ENCODE assay signal across 2 cellular contexts in the genomic region with DNA sequence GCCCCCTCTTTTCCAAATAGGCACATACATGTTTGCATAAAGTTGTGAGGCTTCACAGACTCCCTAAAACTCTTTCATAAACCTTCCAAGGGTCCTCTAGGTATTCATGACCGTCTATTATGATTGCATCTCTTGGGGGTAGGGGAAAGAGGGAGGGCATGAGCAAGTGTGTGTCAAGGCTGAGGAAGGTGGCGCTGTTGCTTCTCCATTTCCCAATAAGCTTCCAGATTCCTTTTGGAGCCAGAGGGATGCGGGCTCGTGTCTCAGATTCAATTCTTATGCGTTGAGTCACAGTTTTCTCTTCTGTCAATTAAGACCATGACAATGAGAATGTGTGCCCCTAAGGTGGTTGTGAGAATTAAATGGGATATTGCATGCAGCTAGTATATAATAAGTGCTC.
TF ChIP-seq lines count a peak whose summit lies in the region.

No MANE protein-coding gene starts in this region.

TF ChIP-seq in SK-N-SH, 30 proteins besides CTCF, POLR2A, EP300 and RAD21 (continued from another document):
- TF ChIP-seq, protein P1, sequence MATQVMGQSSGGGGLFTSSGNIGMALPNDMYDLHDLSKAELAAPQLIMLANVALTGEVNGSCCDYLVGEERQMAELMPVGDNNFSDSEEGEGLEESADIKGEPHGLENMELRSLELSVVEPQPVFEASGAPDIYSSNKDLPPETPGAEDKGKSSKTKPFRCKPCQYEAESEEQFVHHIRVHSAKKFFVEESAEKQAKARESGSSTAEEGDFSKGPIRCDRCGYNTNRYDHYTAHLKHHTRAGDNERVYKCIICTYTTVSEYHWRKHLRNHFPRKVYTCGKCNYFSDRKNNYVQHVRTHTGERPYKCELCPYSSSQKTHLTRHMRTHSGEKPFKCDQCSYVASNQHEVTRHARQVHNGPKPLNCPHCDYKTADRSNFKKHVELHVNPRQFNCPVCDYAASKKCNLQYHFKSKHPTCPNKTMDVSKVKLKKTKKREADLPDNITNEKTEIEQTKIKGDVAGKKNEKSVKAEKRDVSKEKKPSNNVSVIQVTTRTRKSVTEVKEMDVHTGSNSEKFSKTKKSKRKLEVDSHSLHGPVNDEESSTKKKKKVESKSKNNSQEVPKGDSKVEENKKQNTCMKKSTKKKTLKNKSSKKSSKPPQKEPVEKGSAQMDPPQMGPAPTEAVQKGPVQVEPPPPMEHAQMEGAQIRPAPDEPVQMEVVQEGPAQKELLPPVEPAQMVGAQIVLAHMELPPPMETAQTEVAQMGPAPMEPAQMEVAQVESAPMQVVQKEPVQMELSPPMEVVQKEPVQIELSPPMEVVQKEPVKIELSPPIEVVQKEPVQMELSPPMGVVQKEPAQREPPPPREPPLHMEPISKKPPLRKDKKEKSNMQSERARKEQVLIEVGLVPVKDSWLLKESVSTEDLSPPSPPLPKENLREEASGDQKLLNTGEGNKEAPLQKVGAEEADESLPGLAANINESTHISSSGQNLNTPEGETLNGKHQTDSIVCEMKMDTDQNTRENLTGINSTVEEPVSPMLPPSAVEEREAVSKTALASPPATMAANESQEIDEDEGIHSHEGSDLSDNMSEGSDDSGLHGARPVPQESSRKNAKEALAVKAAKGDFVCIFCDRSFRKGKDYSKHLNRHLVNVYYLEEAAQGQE (IDR thresholded peaks at IDR 0.05; ENCODE audit: low read depth, low read length) = no peak
- TF ChIP-seq, protein P2, sequence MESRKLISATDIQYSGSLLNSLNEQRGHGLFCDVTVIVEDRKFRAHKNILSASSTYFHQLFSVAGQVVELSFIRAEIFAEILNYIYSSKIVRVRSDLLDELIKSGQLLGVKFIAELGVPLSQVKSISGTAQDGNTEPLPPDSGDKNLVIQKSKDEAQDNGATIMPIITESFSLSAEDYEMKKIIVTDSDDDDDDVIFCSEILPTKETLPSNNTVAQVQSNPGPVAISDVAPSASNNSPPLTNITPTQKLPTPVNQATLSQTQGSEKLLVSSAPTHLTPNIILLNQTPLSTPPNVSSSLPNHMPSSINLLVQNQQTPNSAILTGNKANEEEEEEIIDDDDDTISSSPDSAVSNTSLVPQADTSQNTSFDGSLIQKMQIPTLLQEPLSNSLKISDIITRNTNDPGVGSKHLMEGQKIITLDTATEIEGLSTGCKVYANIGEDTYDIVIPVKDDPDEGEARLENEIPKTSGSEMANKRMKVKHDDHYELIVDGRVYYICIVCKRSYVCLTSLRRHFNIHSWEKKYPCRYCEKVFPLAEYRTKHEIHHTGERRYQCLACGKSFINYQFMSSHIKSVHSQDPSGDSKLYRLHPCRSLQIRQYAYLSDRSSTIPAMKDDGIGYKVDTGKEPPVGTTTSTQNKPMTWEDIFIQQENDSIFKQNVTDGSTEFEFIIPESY (IDR thresholded peaks at IDR 0.05; ENCODE audit: borderline replicate concordance, low read depth) = no peak
- no peak for TF ChIP-seq FOSL2 (IDR thresholded peaks at IDR 0.05; ENCODE audit: borderline replicate concordance, low read depth)
- no peak for TF ChIP-seq GABPA (IDR thresholded peaks at IDR 0.05; ENCODE audit: low read depth)

TF ChIP-seq in SK-N-SH treated with all-trans-retinoic acid at 6 μM for 48 hours, 23 proteins besides CTCF, POLR2A, EP300 and RAD21 (continued from another document):
- TF ChIP-seq ZFP30 (CRISPR knock-in tag; IDR thresholded peaks at IDR 0.05) = no peak
- TF ChIP-seq ISL1 (CRISPR knock-in tag; IDR thresholded peaks at IDR 0.05) = no peak
- TF ChIP-seq SNAI2 (CRISPR knock-in tag; IDR thresholded peaks at IDR 0.05) = no peak
- TF ChIP-seq ZFP3 (CRISPR knock-in tag; IDR thresholded peaks at IDR 0.05) = no peak
- TF ChIP-seq, protein P3, sequence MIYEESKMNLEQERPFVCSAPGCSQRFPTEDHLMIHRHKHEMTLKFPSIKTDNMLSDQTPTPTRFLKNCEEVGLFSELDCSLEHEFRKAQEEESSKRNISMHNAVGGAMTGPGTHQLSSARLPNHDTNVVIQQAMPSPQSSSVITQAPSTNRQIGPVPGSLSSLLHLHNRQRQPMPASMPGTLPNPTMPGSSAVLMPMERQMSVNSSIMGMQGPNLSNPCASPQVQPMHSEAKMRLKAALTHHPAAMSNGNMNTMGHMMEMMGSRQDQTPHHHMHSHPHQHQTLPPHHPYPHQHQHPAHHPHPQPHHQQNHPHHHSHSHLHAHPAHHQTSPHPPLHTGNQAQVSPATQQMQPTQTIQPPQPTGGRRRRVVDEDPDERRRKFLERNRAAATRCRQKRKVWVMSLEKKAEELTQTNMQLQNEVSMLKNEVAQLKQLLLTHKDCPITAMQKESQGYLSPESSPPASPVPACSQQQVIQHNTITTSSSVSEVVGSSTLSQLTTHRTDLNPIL (CRISPR knock-in tag; IDR thresholded peaks at IDR 0.05; ENCODE audit: low read depth) = no peak
- TF ChIP-seq, protein P4, sequence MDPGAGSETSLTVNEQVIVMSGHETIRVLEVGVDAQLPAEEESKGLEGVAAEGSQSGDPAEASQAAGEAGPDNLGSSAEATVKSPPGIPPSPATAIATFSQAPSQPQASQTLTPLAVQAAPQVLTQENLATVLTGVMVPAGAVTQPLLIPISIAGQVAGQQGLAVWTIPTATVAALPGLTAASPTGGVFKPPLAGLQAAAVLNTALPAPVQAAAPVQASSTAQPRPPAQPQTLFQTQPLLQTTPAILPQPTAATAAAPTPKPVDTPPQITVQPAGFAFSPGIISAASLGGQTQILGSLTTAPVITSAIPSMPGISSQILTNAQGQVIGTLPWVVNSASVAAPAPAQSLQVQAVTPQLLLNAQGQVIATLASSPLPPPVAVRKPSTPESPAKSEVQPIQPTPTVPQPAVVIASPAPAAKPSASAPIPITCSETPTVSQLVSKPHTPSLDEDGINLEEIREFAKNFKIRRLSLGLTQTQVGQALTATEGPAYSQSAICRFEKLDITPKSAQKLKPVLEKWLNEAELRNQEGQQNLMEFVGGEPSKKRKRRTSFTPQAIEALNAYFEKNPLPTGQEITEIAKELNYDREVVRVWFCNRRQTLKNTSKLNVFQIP (CRISPR knock-in tag; IDR thresholded peaks at IDR 0.05; ENCODE audit: borderline replicate concordance, low read depth) = no peak
- TF ChIP-seq ZNF565 (CRISPR knock-in tag; conservative IDR thresholded peaks at IDR 0.05; ENCODE audit: low read depth) = no peak
- TF ChIP-seq, protein P5, sequence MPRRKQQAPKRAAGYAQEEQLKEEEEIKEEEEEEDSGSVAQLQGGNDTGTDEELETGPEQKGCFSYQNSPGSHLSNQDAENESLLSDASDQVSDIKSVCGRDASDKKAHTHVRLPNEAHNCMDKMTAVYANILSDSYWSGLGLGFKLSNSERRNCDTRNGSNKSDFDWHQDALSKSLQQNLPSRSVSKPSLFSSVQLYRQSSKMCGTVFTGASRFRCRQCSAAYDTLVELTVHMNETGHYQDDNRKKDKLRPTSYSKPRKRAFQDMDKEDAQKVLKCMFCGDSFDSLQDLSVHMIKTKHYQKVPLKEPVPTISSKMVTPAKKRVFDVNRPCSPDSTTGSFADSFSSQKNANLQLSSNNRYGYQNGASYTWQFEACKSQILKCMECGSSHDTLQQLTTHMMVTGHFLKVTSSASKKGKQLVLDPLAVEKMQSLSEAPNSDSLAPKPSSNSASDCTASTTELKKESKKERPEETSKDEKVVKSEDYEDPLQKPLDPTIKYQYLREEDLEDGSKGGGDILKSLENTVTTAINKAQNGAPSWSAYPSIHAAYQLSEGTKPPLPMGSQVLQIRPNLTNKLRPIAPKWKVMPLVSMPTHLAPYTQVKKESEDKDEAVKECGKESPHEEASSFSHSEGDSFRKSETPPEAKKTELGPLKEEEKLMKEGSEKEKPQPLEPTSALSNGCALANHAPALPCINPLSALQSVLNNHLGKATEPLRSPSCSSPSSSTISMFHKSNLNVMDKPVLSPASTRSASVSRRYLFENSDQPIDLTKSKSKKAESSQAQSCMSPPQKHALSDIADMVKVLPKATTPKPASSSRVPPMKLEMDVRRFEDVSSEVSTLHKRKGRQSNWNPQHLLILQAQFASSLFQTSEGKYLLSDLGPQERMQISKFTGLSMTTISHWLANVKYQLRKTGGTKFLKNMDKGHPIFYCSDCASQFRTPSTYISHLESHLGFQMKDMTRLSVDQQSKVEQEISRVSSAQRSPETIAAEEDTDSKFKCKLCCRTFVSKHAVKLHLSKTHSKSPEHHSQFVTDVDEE (CRISPR knock-in tag; IDR thresholded peaks at IDR 0.05) = no peak
- TF ChIP-seq, protein P6, sequence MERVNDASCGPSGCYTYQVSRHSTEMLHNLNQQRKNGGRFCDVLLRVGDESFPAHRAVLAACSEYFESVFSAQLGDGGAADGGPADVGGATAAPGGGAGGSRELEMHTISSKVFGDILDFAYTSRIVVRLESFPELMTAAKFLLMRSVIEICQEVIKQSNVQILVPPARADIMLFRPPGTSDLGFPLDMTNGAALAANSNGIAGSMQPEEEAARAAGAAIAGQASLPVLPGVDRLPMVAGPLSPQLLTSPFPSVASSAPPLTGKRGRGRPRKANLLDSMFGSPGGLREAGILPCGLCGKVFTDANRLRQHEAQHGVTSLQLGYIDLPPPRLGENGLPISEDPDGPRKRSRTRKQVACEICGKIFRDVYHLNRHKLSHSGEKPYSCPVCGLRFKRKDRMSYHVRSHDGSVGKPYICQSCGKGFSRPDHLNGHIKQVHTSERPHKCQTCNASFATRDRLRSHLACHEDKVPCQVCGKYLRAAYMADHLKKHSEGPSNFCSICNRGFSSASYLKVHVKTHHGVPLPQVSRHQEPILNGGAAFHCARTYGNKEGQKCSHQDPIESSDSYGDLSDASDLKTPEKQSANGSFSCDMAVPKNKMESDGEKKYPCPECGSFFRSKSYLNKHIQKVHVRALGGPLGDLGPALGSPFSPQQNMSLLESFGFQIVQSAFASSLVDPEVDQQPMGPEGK (CRISPR knock-in tag; IDR thresholded peaks at IDR 0.05; ENCODE audit: borderline replicate concordance) = no peak
- TF ChIP-seq ZNF8 (CRISPR knock-in tag; IDR thresholded peaks at IDR 0.05) = no peak
- TF ChIP-seq BACH2 (CRISPR knock-in tag; IDR thresholded peaks at IDR 0.05; ENCODE audit: borderline replicate concordance) = no peak
TF ChIP-seq in SK-N-SH treated with all-trans-retinoic acid at 6 μM for 48 hours: peak in this region for 0.
